ENCODE assay signal across 8 cellular contexts in genomic region chr22:50252081-50253045, GRCh38. TPM values are rescaled to one million over a fixed set of nuclear protein-coding genes. Genes with fewer than 3 reads are reported as not detected.
A peak's percentile ranks its signal among the peaks of the same experiment; 100 is the strongest.
DNase-seq lines count a peak whose midpoint lies in the region; ATAC-seq and TF ChIP-seq lines count a peak whose summit lies in the region.

No MANE protein-coding gene starts in this region.

- H3K36me3 ChIP-seq in gastroesophageal sphincter (peaks cover 0 to 16% of the 10 kb centered on the region in 2 donors), trophoblast cell (ENCODE audit: control insufficient read depth in 1 of 2, insufficient read depth in 2 of 2, low read length in 2 of 2) (peaks cover 11 to 13% of the 10 kb centered on the region in 2 experiments)

- H3K4me1 ChIP-seq in gastroesophageal sphincter (peaks cover 0 to 51% (median 23%) of the 10 kb centered on the region in 3 donors), trophoblast cell (ENCODE audit: control insufficient read depth in 1 of 2, insufficient read depth in 2 of 2, low read length in 2 of 2) (peaks cover 13 to 19% of the 10 kb centered on the region in 2 experiments)

- H2BK120ac ChIP-seq in trophoblast cell (ENCODE audit: insufficient read depth, low read length, poor library complexity) = no peak overlapping the region

- TF ChIP-seq EP300 in gastroesophageal sphincter (IDR thresholded peaks at IDR 0.05) = no peak

- DNase-seq in AG04450 (ENCODE audit: low read depth, low spot score) = no peak
- DNase-seq in GM20000 (ENCODE audit: low spot score) = peak; percentile 81
- peak; percentile 60 for DNase-seq in RPMI7951 (ENCODE audit: low read depth)
- peak; percentile 90 for DNase-seq in activated effector memory CD4-positive, alpha-beta T cell treated with anti-CD3 and anti-CD28 coated beads, Interleukin-2, amount 50 U/mL, for 16 hours
- DNase-seq in trophoblast cell = peak in 1 of 2 donors; percentile 62
- no peak for DNase-seq in NCI-H2081 treated with DMSO at 0.1 percent for 48 hours (lab: John Stamatoyannopoulos, UW)

- H3K9me3 ChIP-seq in AG04450 (ENCODE audit: control insufficient read depth, insufficient read depth, low read length) (no peaks in the 10 kb centered on the region; the same call in 1 of the 2 replicates), gastroesophageal sphincter (no peaks in the 10 kb centered on the region), trophoblast cell (ENCODE audit: insufficient read depth, low read depth, low read length) (peaks cover 3% of the 10 kb centered on the region)

- no peak overlapping the region for H3K4ac ChIP-seq in trophoblast cell (ENCODE audit: low read depth, low read length)

- no peak overlapping the region for H3K18ac ChIP-seq in trophoblast cell (ENCODE audit: low read length)

- no peak overlapping the region for H2BK12ac ChIP-seq in trophoblast cell (ENCODE audit: low read length)

- CTCF ChIA-PET in AG04450 (lab: Charles Lee) = interaction anchor here (0.6 to 3.0 kb wide), 9 partner anchors 9 to 176 kb away, joined by 3 to 25 read pairs (median 3); partner anchors contain the start of genes DENND6B and MAPK12

- no peak overlapping the region for H4K91ac ChIP-seq in trophoblast cell (ENCODE audit: low read depth, low read length)

- no CpG with 5 or more reads among the region's 26 CpGs for WGBS in gastroesophageal sphincter (ENCODE audit: low coverage in 1 of 2), 2 donors
- no CpG with 5 or more reads among the region's 26 CpGs for WGBS in trophoblast cell (ENCODE audit: extremely low coverage, insufficient coverage, insufficient read length)

- H3K9ac ChIP-seq in trophoblast cell (ENCODE audit: low read length) = no peak overlapping the region

- H4K12ac ChIP-seq in trophoblast cell (ENCODE audit: low read depth, low read length) = no peak overlapping the region

- H3K14ac ChIP-seq in trophoblast cell (ENCODE audit: low read length) = no peak overlapping the region

- H3K79me2 ChIP-seq in trophoblast cell (ENCODE audit: control insufficient read depth, insufficient read depth, low read length, poor library complexity) = peaks cover 5% of the 10 kb centered on the region

- no peak overlapping the region for H3K4me2 ChIP-seq in trophoblast cell (ENCODE audit: low read length)

- no peak overlapping the region for H2BK5ac ChIP-seq in trophoblast cell (ENCODE audit: low read depth, low read length, poor library complexity)

- no peak overlapping the region for H4K8ac ChIP-seq in trophoblast cell (ENCODE audit: low read depth, low read length)

- no peaks in the 10 kb centered on the region for H3K27me3 ChIP-seq in AG04450 (ENCODE audit: control insufficient read depth, insufficient read depth, low read length)
- no peaks in the 10 kb centered on the region for H3K27me3 ChIP-seq in gastroesophageal sphincter
- no peaks in the 10 kb centered on the region for H3K27me3 ChIP-seq in trophoblast cell (ENCODE audit: insufficient read depth, low read length)

- peak overlapping the region; percentile 25 for H2AK5ac ChIP-seq in trophoblast cell (ENCODE audit: low read length)

- no peak overlapping the region for H3K4me3 ChIP-seq in AG04450 (ENCODE audit: low read depth, low read length)
- H3K4me3 ChIP-seq in gastroesophageal sphincter = peak overlapping the region in 1 of 2 donors; percentile 74
- no peak overlapping the region for H3K4me3 ChIP-seq in trophoblast cell (ENCODE audit: low read depth, low read length)

- H3K23ac ChIP-seq in trophoblast cell (ENCODE audit: low read length) = no peak overlapping the region

- H3K27ac ChIP-seq in AG04450 (ENCODE audit: low read depth, low read length) (no peak overlapping the region), gastroesophageal sphincter (peak overlapping the region in 3 of 4 donors; percentile 82 to 83 (median 82)), trophoblast cell (ENCODE audit: low read depth, low read length) (no peak overlapping the region)

- TF ChIP-seq CTCF in AG04450 (IDR thresholded peaks at IDR 0.05; ENCODE audit: low read depth, low read length) = peak; percentile 70
- TF ChIP-seq CTCF in GM20000 (IDR thresholded peaks at IDR 0.05; ENCODE audit: extremely low read depth, missing control alignments) = peak; percentile 58
- peak in 3 of 4 experiments; percentile 58 to 78 (median 67) for TF ChIP-seq CTCF in gastroesophageal sphincter (IDR thresholded peaks at IDR 0.05)

- TF ChIP-seq POLR2A in gastroesophageal sphincter (IDR thresholded peaks at IDR 0.05) = no peak

- ATAC-seq in gastroesophageal sphincter (peak; percentile 66), HG02840 (IDR thresholded peaks at IDR 0.05; ENCODE audit: low FRiP score, unreplicated experiment) (no peak)

- no peak overlapping the region for H2AFZ ChIP-seq in trophoblast cell (ENCODE audit: insufficient read depth, low read length, poor library complexity)

- POLR2A ChIA-PET in AG04450 (lab: Yijun Ruan, JAX) = interaction anchor here (1.2 to 1.4 kb wide), 2 partner anchors 10 to 90 kb away, joined by 3 to 7 read pairs; no protein-coding TSS in a partner anchor

- peaks cover 7% of the 10 kb centered on the region for H3K79me1 ChIP-seq in trophoblast cell (ENCODE audit: low read length)

RNA-seq across cellular contexts. Expression of gene HDAC10, which starts 1.3 kb away (rescaled TPM):
- polyA plus RNA-seq in AG04450 (2011; rRNA removed) = 7.0 and 9.9 TPM in 2 replicates
- 7.4 and 9.7 TPM in 2 replicates for polyA minus RNA-seq in AG04450 (2011; rRNA and poly(A)+ RNA removed)
- 4.2 and 5.0 TPM in 2 replicates for total RNA-seq in RPMI7951 (2014; rRNA removed; shearing (Covaris generic))
- 10 to 100 TPM in 3 of 4 donors, 1 to 10 TPM in 1; 9.4 to 24.7 (median 12.5) TPM for total RNA-seq in gastroesophageal sphincter
- 16.1 TPM in 2 replicates for polyA plus RNA-seq in trophoblast cell (2013)

RNA-seq across cellular contexts. Expression of gene TUBGCP6, which starts 7.5 kb away (rescaled TPM):
- 8.5 and 10.8 TPM in 2 replicates for polyA plus RNA-seq in AG04450 (2011; rRNA removed)
- 11.9 and 12.7 TPM in 2 replicates for polyA minus RNA-seq in AG04450 (2011; rRNA and poly(A)+ RNA removed)
- 6.7 and 7.1 TPM in 2 replicates for total RNA-seq in RPMI7951 (2014; rRNA removed; shearing (Covaris generic))
- total RNA-seq in gastroesophageal sphincter = 10 to 100 TPM; 26.1 to 48.3 (median 37.4) TPM
- 9.8 and 10.1 TPM in 2 replicates for polyA plus RNA-seq in trophoblast cell (2013)

RNA-seq across cellular contexts. Expression of gene MAPK12, which starts 9.1 kb away (rescaled TPM):
- polyA plus RNA-seq in AG04450 (2011; rRNA removed) = 26.6 and 33.7 TPM in 2 replicates
- 32.0 and 45.4 TPM in 2 replicates for polyA minus RNA-seq in AG04450 (2011; rRNA and poly(A)+ RNA removed)
- 6.7 and 13.2 TPM in 2 replicates for total RNA-seq in RPMI7951 (2014; rRNA removed; shearing (Covaris generic))
- 10 to 100 TPM; 10.1 to 18.4 (median 14.0) TPM for total RNA-seq in gastroesophageal sphincter
- 2.5 and 2.7 TPM in 2 replicates for polyA plus RNA-seq in trophoblast cell (2013)

RNA-seq across cellular contexts. Expression of gene MAPK11, which starts 17.8 kb away (rescaled TPM):
- 6.7 and 9.6 TPM in 2 replicates for polyA plus RNA-seq in AG04450 (2011; rRNA removed)
- 8.1 and 11.6 TPM in 2 replicates for polyA minus RNA-seq in AG04450 (2011; rRNA and poly(A)+ RNA removed)
- 1.8 TPM in 2 replicates for total RNA-seq in RPMI7951 (2014; rRNA removed; shearing (Covaris generic))
- total RNA-seq in gastroesophageal sphincter = 10 to 100 TPM in 2 of 4 donors, 1 to 10 TPM in 2; 6.8 to 11.5 (median 10.4) TPM
- polyA plus RNA-seq in trophoblast cell (2013) = 0.15 and 0.29 TPM in 2 replicates

RNA-seq across cellular contexts. Expression of gene SELENOO, which starts 51.6 kb away (rescaled TPM):
- polyA plus RNA-seq in AG04450 (2011; rRNA removed) = 6.8 and 9.4 TPM in 2 replicates
- 3.4 and 4.9 TPM in 2 replicates for polyA minus RNA-seq in AG04450 (2011; rRNA and poly(A)+ RNA removed)
- 9.4 and 13.7 TPM in 2 replicates for total RNA-seq in RPMI7951 (2014; rRNA removed; shearing (Covaris generic))
- total RNA-seq in gastroesophageal sphincter = 10 to 100 TPM; 19.9 to 42.6 (median 27.3) TPM
- polyA plus RNA-seq in trophoblast cell (2013) = 13.6 and 13.8 TPM in 2 replicates

Comparison
In these comparisons a context has a peak if more than half of its experiments do, and no peak if none do; other contexts are left out.
1. DNase-seq: peak in GM20000 (single experiment), RPMI7951 (single experiment) and activated effector memory CD4-positive, alpha-beta T cell treated with anti-CD3 and anti-CD28 coated beads, Interleukin-2, amount 50 U/mL, for 16 hours (single experiment); none in AG04450 (single experiment) and NCI-H2081 treated with DMSO at 0.1 percent for 48 hours (single experiment).
2. H3K27ac ChIP-seq: peak in gastroesophageal sphincter (3 of 4); none in AG04450 (single experiment) and trophoblast cell (single experiment).
3. Peak in every context shown above with its lines, with median percentiles within 50 percentile points of each other: CTCF ChIP-seq.